14 cellular contexts compared by ENCODE assay signal in the genomic region with DNA sequence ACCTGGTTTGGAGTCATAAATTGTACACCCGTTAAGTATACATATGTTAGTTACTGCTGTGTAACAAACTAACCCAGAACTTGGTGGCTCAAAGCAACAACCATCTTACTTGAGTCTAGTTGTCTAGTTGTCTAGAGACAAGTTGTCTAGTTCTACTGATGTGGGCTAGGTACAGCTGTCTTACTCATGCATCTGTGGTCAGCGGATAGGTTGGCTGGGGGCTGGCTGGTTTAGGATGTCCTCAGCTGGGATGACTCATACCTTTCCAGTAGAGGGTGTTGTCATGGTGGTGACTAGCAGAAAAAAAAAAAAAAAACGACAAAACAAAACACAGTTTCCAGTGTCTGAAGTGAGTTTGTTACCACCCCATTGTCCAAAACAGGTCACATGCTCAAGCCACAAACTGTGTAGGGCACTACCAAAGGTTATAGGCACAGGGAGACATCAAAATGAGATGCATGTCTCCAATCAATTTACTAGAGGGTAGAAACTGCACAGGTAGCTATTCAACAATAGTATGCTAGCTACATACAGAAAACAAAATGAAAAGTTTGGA.
DNase-seq lines count a peak whose midpoint lies in the region; ATAC-seq, FAIRE-seq and TF ChIP-seq lines count a peak whose summit lies in the region.
"Had no signal": no experiment of that assay in that cellular context is flagged by ENCODE, and none has a peak within 500 bp of the region (broad histone marks: within the 10 kb centered on the region; RNA-seq: fewer than 3 reads in every experiment).

No MANE protein-coding gene starts in this region.

- peaks cover 8% of the 10 kb centered on the region for H3K9me3 Mint-ChIP-seq in CD4-positive, alpha-beta T cell

- no peak overlapping the region for H2AFZ ChIP-seq in fibroblast of lung (ENCODE audit: low read length)

- no peak for DNase-seq in A549 (ENCODE audit: low read depth in 1 of 2, low spot score in 1 of 2)
- peak; percentile 50 for DNase-seq in GM03348 (ENCODE audit: low spot score)
- DNase-seq in OCI-M1 (lab: John Stamatoyannopoulos, UW), result peak; percentile 16
- peak; percentile 60 to 92 for DNase-seq in fibroblast of lung (ENCODE audit: low read depth in 2 of 2)
- no peak for DNase-seq in CD4-positive, alpha-beta T cell
- DNase-seq in retina, result no peak
- DNase-seq in left lung, result no peak
- DNase-seq: CD4-positive, alpha-beta memory T cell; central memory CD4-positive, alpha-beta T cell; NCI-H146; occipital lobe; stimulated activated CD4-positive, alpha-beta T cell treated with anti-CD3 and anti-CD28 coated beads, Interleukin-2, amount 100 ng/mL, for 48 hours had no signal

- H4K20me1 ChIP-seq in fibroblast of lung (ENCODE audit: control insufficient read depth, extremely low read depth, insufficient read depth, low read length), result no peaks in the 10 kb centered on the region

- TF ChIP-seq EP300 in A549 (IDR thresholded peaks at IDR 0.05), result no peak

- no peak for FAIRE-seq in A549 (lab: Jason Lieb, UNC)
- FAIRE-seq: frontal cortex had no signal

- H3K27me3 Mint-ChIP-seq in CD4-positive, alpha-beta T cell, result peaks cover 30% of the 10 kb centered on the region

- H3K27me3 ChIP-seq in fibroblast of lung (ENCODE audit: control insufficient read depth, insufficient read depth, low read length), result no peaks in the 10 kb centered on the region
- peaks cover 6% of the 10 kb centered on the region for H3K27me3 ChIP-seq in CD4-positive, alpha-beta T cell (ENCODE audit: control insufficient read depth, insufficient read depth, low read length)
- H3K27me3 ChIP-seq in left lung, result peaks cover 0 to 28% of the 10 kb centered on the region in 2 donors

- intact Hi-C loops in CD4-positive, alpha-beta T cell (cut with DNase I, micrococcal nuclease), result no loop called here
- intact Hi-C loops in left lung (cut with DNase I), result no loop called here

- ATAC-seq in A549 (0 out of 6 replicates have a peak, but pooled peaks of 1 of the 2 experiments have one; percentile 31), left lung (no peak), HG03097 (IDR thresholded peaks at IDR 0.05; ENCODE audit: low FRiP score, unreplicated experiment) (no peak)
- no peak for ATAC-seq in CD4-positive, alpha-beta T cell (ENCODE audit: poor library complexity)

- H3K79me2 ChIP-seq in fibroblast of lung (ENCODE audit: control insufficient read depth, insufficient read depth, low read length), result no peaks in the 10 kb centered on the region

- peaks cover 15% of the 10 kb centered on the region for H3K9me3 ChIP-seq in A549
- H3K9me3 ChIP-seq in fibroblast of lung (ENCODE audit: control insufficient read depth, insufficient read depth, low read depth, low read length), result no peaks in the 10 kb centered on the region
- H3K9me3 ChIP-seq in CD4-positive, alpha-beta T cell (ENCODE audit: control insufficient read depth, low read length), result no peaks in the 10 kb centered on the region
- H3K9me3 ChIP-seq in left lung, result no peaks in the 10 kb centered on the region

- H3K4me2 ChIP-seq in A549 (no peak overlapping the region), fibroblast of lung (ENCODE audit: extremely low read depth, insufficient read depth, low read length) (no peak overlapping the region)

- H3K27ac ChIP-seq in A549, result no peak overlapping the region
- H3K27ac ChIP-seq in fibroblast of lung (ENCODE audit: insufficient read depth, low read length), result no peak overlapping the region
- H3K27ac ChIP-seq in CD4-positive, alpha-beta T cell (ENCODE audit: low read depth, low read length), result no peak overlapping the region
- H3K27ac ChIP-seq in left lung, result no peak overlapping the region

- H3K4me1 ChIP-seq in A549 (no peaks in the 10 kb centered on the region), fibroblast of lung (ENCODE audit: control insufficient read depth, extremely low read depth, insufficient read depth, low read length) (no peaks in the 10 kb centered on the region), left lung (no peaks in the 10 kb centered on the region)

- CTCF ChIA-PET in A549 (lab: Yijun Ruan, JAX), result interaction anchor here (0.8 to 1.2 kb wide), 2 partner anchors 9 to 929 kb away, joined by 3 to 4 read pairs; no protein-coding TSS in a partner anchor
- CTCF ChIA-PET in CD4-positive, alpha-beta T cell (lab: Charles Lee), result interaction anchor here (1.4 kb wide), 1 partner anchor 45 kb away, joined by 3 read pairs; no protein-coding TSS in a partner anchor

- no peaks in the 10 kb centered on the region for H3K4me1 Mint-ChIP-seq in CD4-positive, alpha-beta T cell (ENCODE audit: low read depth)
- H3K4me1 Mint-ChIP-seq: CD4-positive, alpha-beta memory T cell had no signal

- no peak overlapping the region for H3K4me3 Mint-ChIP-seq in CD4-positive, alpha-beta T cell
- H3K4me3 Mint-ChIP-seq: CD4-positive, alpha-beta memory T cell had no signal

- H3K9ac ChIP-seq in fibroblast of lung (ENCODE audit: insufficient read depth, low read length), result no peak overlapping the region

- no peaks in the 10 kb centered on the region for H3K36me3 Mint-ChIP-seq in CD4-positive, alpha-beta T cell (ENCODE audit: low read depth)
- H3K36me3 Mint-ChIP-seq: CD4-positive, alpha-beta memory T cell had no signal

- 35% methylated on average over 3 of the region's 3 CpGs for WGBS in A549 (ENCODE audit: missing lambda C conversion rate)

- POLR2A ChIA-PET in A549 (lab: Yijun Ruan, JAX), result no interaction called here
- POLR2A ChIA-PET in CD4-positive, alpha-beta T cell (lab: Charles Lee), result no interaction called here

- TF ChIP-seq CTCF in A549 (IDR thresholded peaks at IDR 0.05) (no peak), fibroblast of lung (conservative IDR thresholded peaks at IDR 0.05 in 1 of 2, IDR thresholded peaks at IDR 0.05 in 1 of 2; ENCODE audit: low read depth in 1 of 2, low read length in 2 of 2) (no peak), left lung (IDR thresholded peaks at IDR 0.05) (no peak)
- no peak for TF ChIP-seq CTCF in CD4-positive, alpha-beta T cell (IDR thresholded peaks at IDR 0.05)

- H3K27ac Mint-ChIP-seq in CD4-positive, alpha-beta T cell, result no peak overlapping the region
- H3K27ac Mint-ChIP-seq: CD4-positive, alpha-beta memory T cell had no signal

- TF ChIP-seq POLR2A in A549 (IDR thresholded peaks at IDR 0.05; ENCODE audit: low read length), result no peak

- H3K4me3 ChIP-seq in A549 (no peak overlapping the region), fibroblast of lung (replicated peaks in 1 of 4; ENCODE audit: control extremely low read depth in 1 of 4, insufficient read depth in 1 of 4, low read depth in 3 of 4, low read length in 4 of 4) (no peak overlapping the region), left lung (no peak overlapping the region)

- H3K36me3 ChIP-seq in fibroblast of lung (ENCODE audit: control insufficient read depth, insufficient read depth, low read length) (no peaks in the 10 kb centered on the region), left lung (no peaks in the 10 kb centered on the region)

- no peak for TF ChIP-seq RAD21 in A549 (conservative IDR thresholded peaks at IDR 0.05 in 1 of 2, IDR thresholded peaks at IDR 0.05 in 1 of 2)

TF ChIP-seq in A549, 52 proteins besides CTCF, POLR2A, EP300 and RAD21:
- TF ChIP-seq FOSL2 (IDR thresholded peaks at IDR 0.05) (no peak), FOSL2 (CRISPR knock-in tag; IDR thresholded peaks at IDR 0.05) (peak; percentile 31; the same call in 1 of the 2 replicates), JUNB (IDR thresholded peaks at IDR 0.05) (no peak)

Comparison
In these comparisons a context has a peak if more than half of its experiments do, and no peak if none do; other contexts are left out.
1. DNase-seq: peak in GM03348 (single experiment), OCI-M1 (single experiment) and fibroblast of lung (2 of 2); none in A549 (0 of 2), CD4-positive, alpha-beta T cell (0 of 10), retina (single experiment) and left lung (0 of 2).